Comparison of ENCODE assay signal across 8 cellular contexts in genomic region chr20:48476854-48477253, GRCh38.
"Had no signal": no experiment of that assay in that cellular context is flagged by ENCODE, and none has a peak within 500 bp of the region (broad histone marks: within the 10 kb centered on the region; RNA-seq: fewer than 3 reads in every experiment).

No MANE protein-coding gene starts in this region.

- DNase-seq: GM23248, GOT3, H7, HCEC 1CT, IMR-90, KG1 had no signal

- H3K9ac ChIP-seq: GM23248 had no signal

- ATAC-seq: K562 had no signal

- H2AFZ ChIP-seq: GM23248 had no signal

- H3K27ac ChIP-seq: GM23248, HL-60 had no signal

- H3K4me3 ChIP-seq: GM23248, K562 had no signal
